11 cellular contexts compared by ENCODE assay signal in the genomic region with DNA sequence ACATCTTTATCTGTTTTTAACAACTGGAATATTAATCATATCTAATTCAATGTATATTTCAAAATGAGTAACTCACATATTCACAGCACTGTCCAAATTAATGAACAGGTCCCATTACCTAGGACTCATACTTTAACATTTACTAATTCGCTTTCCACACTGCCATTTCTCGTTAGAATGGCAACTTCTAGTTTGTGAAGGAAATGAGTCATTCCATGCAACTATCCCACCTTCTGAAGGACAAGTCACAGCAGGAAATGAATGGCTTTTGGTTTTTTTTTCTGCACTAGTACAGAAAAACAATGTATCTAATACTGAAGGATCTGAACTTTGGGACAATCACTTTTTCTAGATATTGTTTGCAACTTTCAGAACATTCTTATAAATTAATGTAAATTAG. TPM values are rescaled to one million over a fixed set of nuclear protein-coding genes. Genes with fewer than 3 reads are reported as not detected.
DNase-seq lines count a peak whose midpoint lies in the region; ATAC-seq and TF ChIP-seq lines count a peak whose summit lies in the region.
"Had no signal": no experiment of that assay in that cellular context is flagged by ENCODE, and none has a peak within 500 bp of the region (broad histone marks: within the 10 kb centered on the region; RNA-seq: fewer than 3 reads in every experiment).

No MANE protein-coding gene starts in this region.

- peaks cover 9% of the 10 kb centered on the region for H3K4me1 Mint-ChIP-seq in activated CD8-positive, alpha-beta T cell treated with anti-CD3 and anti-CD28 coated beads for 36 hours (ENCODE audit: low read depth)
- H3K4me1 Mint-ChIP-seq in activated CD8-positive, alpha-beta T cell treated with anti-CD3 and anti-CD28 coated beads, Interleukin-2, amount 10 ng/mL, durations not matched to agents 7 days and 5 days (ENCODE audit: low read depth): peaks cover 14% of the 10 kb centered on the region
- H3K4me1 Mint-ChIP-seq in stimulated activated effector memory CD8-positive, alpha-beta T cell treated with anti-CD3 and anti-CD28 coated beads, Interleukin-12 subunit alpha, Interleukin-12 subunit beta, amount 100 ng/mL, for 72 hours: peaks cover 7% of the 10 kb centered on the region

- no peaks in the 10 kb centered on the region for H3K9me3 ChIP-seq in HAP-1

- POLR2A ChIA-PET in activated CD8-positive, alpha-beta T cell treated with anti-CD3 and anti-CD28 coated beads for 36 hours (lab: Charles Lee): no interaction called here
- POLR2A ChIA-PET in activated CD8-positive, alpha-beta T cell treated with anti-CD3 and anti-CD28 coated beads, Interleukin-2, amount 10 ng/mL, durations not matched to agents 7 days and 5 days (lab: Charles Lee): no interaction called here

- TF ChIP-seq RAD21 in Ishikawa (IDR thresholded peaks at IDR 0.05; ENCODE audit: low read depth): no peak

- intact Hi-C loops in activated CD8-positive, alpha-beta T cell treated with anti-CD3 and anti-CD28 coated beads for 36 hours (cut with micrococcal nuclease): no loop called here

- H3K4me3 ChIP-seq in cardiac fibroblast (replicated peaks in 1 of 2; ENCODE audit: low read depth in 2 of 2, low read length in 2 of 2): no peak overlapping the region
- no peak overlapping the region for H3K4me3 ChIP-seq in HAP-1

- peaks cover 4% of the 10 kb centered on the region for H3K27me3 Mint-ChIP-seq in activated CD8-positive, alpha-beta T cell treated with anti-CD3 and anti-CD28 coated beads for 36 hours
- H3K27me3 Mint-ChIP-seq in activated CD8-positive, alpha-beta T cell treated with anti-CD3 and anti-CD28 coated beads, Interleukin-2, amount 10 ng/mL, durations not matched to agents 7 days and 5 days (ENCODE audit: low read depth): peaks cover 5% of the 10 kb centered on the region
- H3K27me3 Mint-ChIP-seq: memory B cell had no signal

- no peaks in the 10 kb centered on the region for H3K9me3 Mint-ChIP-seq in activated CD8-positive, alpha-beta T cell treated with anti-CD3 and anti-CD28 coated beads for 36 hours
- H3K9me3 Mint-ChIP-seq in activated CD8-positive, alpha-beta T cell treated with anti-CD3 and anti-CD28 coated beads, Interleukin-2, amount 10 ng/mL, durations not matched to agents 7 days and 5 days (ENCODE audit: insufficient read depth): no peaks in the 10 kb centered on the region
- H3K9me3 Mint-ChIP-seq in stimulated activated effector memory CD8-positive, alpha-beta T cell treated with anti-CD3 and anti-CD28 coated beads, Interleukin-12 subunit alpha, Interleukin-12 subunit beta, amount 100 ng/mL, for 72 hours: no peaks in the 10 kb centered on the region
- H3K9me3 Mint-ChIP-seq: memory B cell had no signal

- TF ChIP-seq EP300 in Ishikawa (IDR thresholded peaks at IDR 0.05; ENCODE audit: borderline replicate concordance): peak; percentile 39; the same call in 1 of the 2 replicates

- no peak for DNase-seq in activated CD8-positive, alpha-beta T cell treated with anti-CD3 and anti-CD28 coated beads for 36 hours
- no peak for DNase-seq in activated CD8-positive, alpha-beta T cell treated with anti-CD3 and anti-CD28 coated beads, Interleukin-2, amount 10 ng/mL, durations not matched to agents 7 days and 5 days
- DNase-seq in cardiac fibroblast (ENCODE audit: low read depth in 2 of 2) (peak; percentile 19 to 72), NCI-H1694 treated with DMSO at 0.1 percent for 48 hours (lab: John Stamatoyannopoulos, UW) (no peak), HAP-1 (ENCODE audit: low spot score in 2 of 2) (no peak), NCI-H446 treated with DMSO at 0.1 percent for 48 hours (lab: John Stamatoyannopoulos, UW) (no peak)
- no peak for DNase-seq in stimulated activated effector memory CD8-positive, alpha-beta T cell treated with anti-CD3 and anti-CD28 coated beads, Interleukin-12 subunit alpha, Interleukin-12 subunit beta, amount 100 ng/mL, for 72 hours (ENCODE audit: low spot score in 2 of 2)
- DNase-seq: amygdala, IMR-90 had no signal

- ATAC-seq in activated CD8-positive, alpha-beta T cell treated with anti-CD3 and anti-CD28 coated beads for 36 hours: peak; percentile 82
- ATAC-seq in activated CD8-positive, alpha-beta T cell treated with anti-CD3 and anti-CD28 coated beads, Interleukin-2, amount 10 ng/mL, durations not matched to agents 7 days and 5 days: no peak
- ATAC-seq in stimulated activated effector memory CD8-positive, alpha-beta T cell treated with anti-CD3 and anti-CD28 coated beads, Interleukin-12 subunit alpha, Interleukin-12 subunit beta, amount 100 ng/mL, for 72 hours: peak; percentile 83

- no peaks in the 10 kb centered on the region for H3K27me3 ChIP-seq in HAP-1 (ENCODE audit: low read depth)

- no peak overlapping the region for H3K4me3 Mint-ChIP-seq in activated CD8-positive, alpha-beta T cell treated with anti-CD3 and anti-CD28 coated beads for 36 hours
- no peak overlapping the region for H3K4me3 Mint-ChIP-seq in activated CD8-positive, alpha-beta T cell treated with anti-CD3 and anti-CD28 coated beads, Interleukin-2, amount 10 ng/mL, durations not matched to agents 7 days and 5 days
- no peak overlapping the region for H3K4me3 Mint-ChIP-seq in stimulated activated effector memory CD8-positive, alpha-beta T cell treated with anti-CD3 and anti-CD28 coated beads, Interleukin-12 subunit alpha, Interleukin-12 subunit beta, amount 100 ng/mL, for 72 hours
- H3K4me3 Mint-ChIP-seq: memory B cell had no signal

- in situ Hi-C loops in HAP-1 (cut with MboI; ENCODE audit: low sequenced_read_pairs): no loop called here

- no peaks in the 10 kb centered on the region for H3K36me3 ChIP-seq in HAP-1 (replicated peaks)

- H3K36me3 Mint-ChIP-seq in activated CD8-positive, alpha-beta T cell treated with anti-CD3 and anti-CD28 coated beads for 36 hours (ENCODE audit: low read depth): no peaks in the 10 kb centered on the region
- peaks cover under 1% of the 10 kb centered on the region for H3K36me3 Mint-ChIP-seq in activated CD8-positive, alpha-beta T cell treated with anti-CD3 and anti-CD28 coated beads, Interleukin-2, amount 10 ng/mL, durations not matched to agents 7 days and 5 days (ENCODE audit: low read depth)
- H3K36me3 Mint-ChIP-seq in stimulated activated effector memory CD8-positive, alpha-beta T cell treated with anti-CD3 and anti-CD28 coated beads, Interleukin-12 subunit alpha, Interleukin-12 subunit beta, amount 100 ng/mL, for 72 hours: no peaks in the 10 kb centered on the region
- H3K36me3 Mint-ChIP-seq: memory B cell had no signal

- no peak overlapping the region for H3K27ac Mint-ChIP-seq in activated CD8-positive, alpha-beta T cell treated with anti-CD3 and anti-CD28 coated beads for 36 hours
- H3K27ac Mint-ChIP-seq in activated CD8-positive, alpha-beta T cell treated with anti-CD3 and anti-CD28 coated beads, Interleukin-2, amount 10 ng/mL, durations not matched to agents 7 days and 5 days: no peak overlapping the region
- no peak overlapping the region for H3K27ac Mint-ChIP-seq in stimulated activated effector memory CD8-positive, alpha-beta T cell treated with anti-CD3 and anti-CD28 coated beads, Interleukin-12 subunit alpha, Interleukin-12 subunit beta, amount 100 ng/mL, for 72 hours

- no peak for TF ChIP-seq CTCF in activated CD8-positive, alpha-beta T cell treated with anti-CD3 and anti-CD28 coated beads for 36 hours (IDR thresholded peaks at IDR 0.05)
- TF ChIP-seq CTCF in cardiac fibroblast (IDR thresholded peaks at IDR 0.05; ENCODE audit: low read depth, low read length): no peak

- CTCF ChIA-PET in activated CD8-positive, alpha-beta T cell treated with anti-CD3 and anti-CD28 coated beads for 36 hours (lab: Charles Lee): no interaction called here
- CTCF ChIA-PET in activated CD8-positive, alpha-beta T cell treated with anti-CD3 and anti-CD28 coated beads, Interleukin-2, amount 10 ng/mL, durations not matched to agents 7 days and 5 days (lab: Charles Lee): interaction anchor here (0.7 to 1.6 kb wide), 2 partner anchors 14 to 30 kb away, joined by 3 to 5 read pairs; partner anchors contain the start of gene MOB3B

- peaks cover 48% of the 10 kb centered on the region for H3K4me1 ChIP-seq in HAP-1

TF ChIP-seq in Ishikawa, 13 proteins besides CTCF, POLR2A, EP300 and RAD21:
- TF ChIP-seq TEAD4 (IDR thresholded peaks at IDR 0.05): 0 out of 2 replicates have a peak, but pooled peaks have one; percentile 21
- TF ChIP-seq EGR1 (IDR thresholded peaks at IDR 0.05): no peak
- TF ChIP-seq FOXM1 (IDR thresholded peaks at IDR 0.05; ENCODE audit: borderline replicate concordance, low read depth): no peak
TF ChIP-seq in Ishikawa: peak in this region for 1.

RNA-seq across cellular contexts. Expression of gene IFNK, which starts 24.6 kb away (rescaled TPM):
- not detected for total RNA-seq in activated CD8-positive, alpha-beta T cell treated with anti-CD3 and anti-CD28 coated beads for 36 hours
- not detected for total RNA-seq in activated CD8-positive, alpha-beta T cell treated with anti-CD3 and anti-CD28 coated beads, Interleukin-2, amount 10 ng/mL, durations not matched to agents 7 days and 5 days
- total RNA-seq: IMR-90 had no signal

RNA-seq across cellular contexts. Expression of gene MOB3B, which starts 30.1 kb away (rescaled TPM):
- under 1 TPM; 0.47 to 0.67 TPM for total RNA-seq in activated CD8-positive, alpha-beta T cell treated with anti-CD3 and anti-CD28 coated beads for 36 hours
- total RNA-seq in activated CD8-positive, alpha-beta T cell treated with anti-CD3 and anti-CD28 coated beads, Interleukin-2, amount 10 ng/mL, durations not matched to agents 7 days and 5 days: 1 to 10 TPM; 2.5 to 2.8 TPM

Comparison
In these comparisons a context has a peak if more than half of its experiments do, and no peak if none do; other contexts are left out.
1. DNase-seq: peak in cardiac fibroblast (2 of 2); none in activated CD8-positive, alpha-beta T cell treated with anti-CD3 and anti-CD28 coated beads for 36 hours (single experiment), activated CD8-positive, alpha-beta T cell treated with anti-CD3 and anti-CD28 coated beads, Interleukin-2, amount 10 ng/mL, durations not matched to agents 7 days and 5 days (single experiment), stimulated activated effector memory CD8-positive, alpha-beta T cell treated with anti-CD3 and anti-CD28 coated beads, Interleukin-12 subunit alpha, Interleukin-12 subunit beta, amount 100 ng/mL, for 72 hours (0 of 2), NCI-H1694 treated with DMSO at 0.1 percent for 48 hours (single experiment), HAP-1 (0 of 2) and NCI-H446 treated with DMSO at 0.1 percent for 48 hours (single experiment).